ENCODE assay signal across 1 cellular context in the genomic region with DNA sequence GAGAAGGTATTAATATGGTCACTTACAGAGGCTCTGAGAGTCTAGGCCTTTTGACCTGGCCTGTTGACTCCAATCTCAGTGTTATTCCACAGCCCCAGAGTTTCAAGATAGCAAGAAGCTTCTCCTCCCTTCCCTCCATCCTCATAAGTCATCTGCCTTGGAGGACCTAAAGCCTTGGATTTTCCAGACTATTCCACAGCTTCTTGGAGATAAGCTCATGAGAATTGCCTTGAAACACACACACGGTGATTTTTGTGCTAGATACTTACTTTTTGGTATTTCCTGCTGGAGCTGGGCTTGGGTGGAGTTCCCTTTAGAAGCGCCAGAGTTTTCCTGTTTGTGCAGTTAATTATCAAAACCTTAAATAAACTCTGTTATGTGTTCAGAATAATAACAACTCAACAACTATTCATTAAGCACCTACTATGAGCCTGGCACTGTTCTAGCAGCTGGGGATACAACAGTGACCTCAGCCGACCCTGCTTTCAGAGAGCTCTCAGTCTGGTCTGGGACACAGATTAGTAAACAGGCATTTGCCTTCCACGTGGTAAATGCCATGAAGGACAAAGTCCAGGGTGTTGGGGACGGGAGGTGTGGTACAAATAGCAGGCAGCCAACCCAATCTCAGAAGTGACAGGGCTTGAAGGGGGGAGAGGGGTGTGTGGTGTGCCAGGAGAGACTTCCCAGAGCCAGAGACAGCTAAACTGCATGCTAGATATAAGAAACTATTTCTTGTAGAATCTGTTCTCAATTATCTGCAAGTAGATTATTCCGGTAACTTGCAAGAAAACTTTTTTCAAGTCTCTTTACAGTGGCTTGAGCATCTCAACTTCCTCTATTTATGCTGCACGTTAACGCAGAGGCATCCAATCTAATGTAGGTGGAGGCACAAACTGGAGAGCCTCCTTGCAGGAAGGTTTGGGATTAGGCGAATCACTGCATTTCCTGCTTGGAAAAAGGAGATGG.
TF ChIP-seq lines count a peak whose summit lies in the region.

No MANE protein-coding gene starts in this region.

TF ChIP-seq in HepG2, 621 proteins besides CTCF, POLR2A, EP300 and RAD21 (continued from another document and continues in another):
- TF ChIP-seq, protein P1, sequence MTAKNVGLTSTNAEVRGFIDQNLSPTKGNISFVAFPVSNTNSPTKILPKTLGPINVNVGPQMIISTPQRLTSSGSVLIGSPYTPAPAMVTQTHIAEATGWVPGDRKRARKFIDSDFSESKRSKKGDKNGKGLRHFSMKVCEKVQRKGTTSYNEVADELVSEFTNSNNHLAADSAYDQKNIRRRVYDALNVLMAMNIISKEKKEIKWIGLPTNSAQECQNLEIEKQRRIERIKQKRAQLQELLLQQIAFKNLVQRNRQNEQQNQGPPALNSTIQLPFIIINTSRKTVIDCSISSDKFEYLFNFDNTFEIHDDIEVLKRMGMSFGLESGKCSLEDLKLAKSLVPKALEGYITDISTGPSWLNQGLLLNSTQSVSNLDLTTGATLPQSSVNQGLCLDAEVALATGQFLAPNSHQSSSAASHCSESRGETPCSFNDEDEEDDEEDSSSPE (CRISPR knock-in tag; IDR thresholded peaks at IDR 0.05) = 0 out of 2 replicates have a peak, but pooled peaks have one; percentile 1
- TF ChIP-seq RAD51 (IDR thresholded peaks at IDR 0.05; ENCODE audit: borderline replicate concordance) (no peak), PTBP1 (IDR thresholded peaks at IDR 0.05; ENCODE audit: low read depth, low read length, poor library complexity, severe bottlenecking) (no peak), ZBTB21 (CRISPR knock-in tag; IDR thresholded peaks at IDR 0.05) (no peak), SUZ12 (IDR thresholded peaks at IDR 0.05; ENCODE audit: low read depth, low read length) (no peak), KMT2B (CRISPR knock-in tag; IDR thresholded peaks at IDR 0.05) (0 out of 2 replicates have a peak, but pooled peaks have one; percentile 24), SP1 (IDR thresholded peaks at IDR 0.05) (no peak), SP1 (CRISPR knock-in tag; IDR thresholded peaks at IDR 0.05) (no peak), TOPORS (CRISPR knock-in tag; IDR thresholded peaks at IDR 0.05) (no peak), ZNF180 (CRISPR knock-in tag; IDR thresholded peaks at IDR 0.05; ENCODE audit: borderline replicate concordance, low read depth) (no peak), PAF1 (CRISPR knock-in tag; IDR thresholded peaks at IDR 0.05) (no peak), RFX5 (IDR thresholded peaks at IDR 0.05; ENCODE audit: low read depth, low read length) (no peak), KLF11 (CRISPR knock-in tag; IDR thresholded peaks at IDR 0.05) (0 out of 2 replicates have a peak, but pooled peaks have one; percentile 41), HNF4A (CRISPR knock-in tag; IDR thresholded peaks at IDR 0.05) (peak; percentile 98), ZNF781 (CRISPR knock-in tag; IDR thresholded peaks at IDR 0.05; ENCODE audit: borderline replicate concordance, not compliant biosample characterization) (no peak), FOSL1 (CRISPR knock-in tag; IDR thresholded peaks at IDR 0.05; ENCODE audit: borderline replicate concordance) (no peak), ZNF766 (CRISPR knock-in tag; IDR thresholded peaks at IDR 0.05; ENCODE audit: borderline replicate concordance) (no peak), HNRNPH1 (optimal IDR thresholded peaks at IDR 0.05; ENCODE audit: low read depth, low read length) (no peak), ZNF343 (CRISPR knock-in tag; IDR thresholded peaks at IDR 0.05) (no peak), NFE2L2 (IDR thresholded peaks at IDR 0.05; ENCODE audit: low read length) (no peak), ZBTB42 (CRISPR knock-in tag; IDR thresholded peaks at IDR 0.05) (no peak), ZFP82 (CRISPR knock-in tag; IDR thresholded peaks at IDR 0.05; ENCODE audit: borderline replicate concordance) (no peak), YEATS2 (CRISPR knock-in tag; IDR thresholded peaks at IDR 0.05; ENCODE audit: borderline replicate concordance) (peak; percentile 66; the same call in 1 of the 2 replicates), MTF1 (CRISPR knock-in tag; IDR thresholded peaks at IDR 0.05) (no peak), ZNF709 (CRISPR knock-in tag; IDR thresholded peaks at IDR 0.05) (no peak), CHD4 (IDR thresholded peaks at IDR 0.05; ENCODE audit: borderline replicate concordance, low read length) (0 out of 2 replicates have a peak, but pooled peaks have one; percentile 41), ZNF564 (CRISPR knock-in tag; IDR thresholded peaks at IDR 0.05) (peak; percentile 80; the same call in 1 of the 2 replicates), NPAS2 (CRISPR knock-in tag; IDR thresholded peaks at IDR 0.05; ENCODE audit: borderline replicate concordance) (no peak), MAFG (CRISPR knock-in tag; IDR thresholded peaks at IDR 0.05) (no peak), ZNF674 (CRISPR knock-in tag; IDR thresholded peaks at IDR 0.05; ENCODE audit: low read depth) (no peak), ZNF225 (CRISPR knock-in tag; IDR thresholded peaks at IDR 0.05) (no peak), NCOR1 (IDR thresholded peaks at IDR 0.05; ENCODE audit: borderline replicate concordance, low read length) (peak; percentile 92), ZNF367 (CRISPR knock-in tag; IDR thresholded peaks at IDR 0.05; ENCODE audit: borderline replicate concordance) (no peak), MATR3 (CRISPR knock-in tag; IDR thresholded peaks at IDR 0.05) (no peak), GATAD2A (CRISPR knock-in tag; IDR thresholded peaks at IDR 0.05) (peak; percentile 91), SALL2 (CRISPR knock-in tag; IDR thresholded peaks at IDR 0.05) (no peak), ZNF232 (CRISPR knock-in tag; IDR thresholded peaks at IDR 0.05; ENCODE audit: borderline replicate concordance) (0 out of 2 replicates have a peak, but pooled peaks have one; percentile 39)
- TF ChIP-seq, protein P2, sequence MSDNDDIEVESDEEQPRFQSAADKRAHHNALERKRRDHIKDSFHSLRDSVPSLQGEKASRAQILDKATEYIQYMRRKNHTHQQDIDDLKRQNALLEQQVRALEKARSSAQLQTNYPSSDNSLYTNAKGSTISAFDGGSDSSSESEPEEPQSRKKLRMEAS (IDR thresholded peaks at IDR 0.05) = peak; percentile 94
- TF ChIP-seq, protein P3, sequence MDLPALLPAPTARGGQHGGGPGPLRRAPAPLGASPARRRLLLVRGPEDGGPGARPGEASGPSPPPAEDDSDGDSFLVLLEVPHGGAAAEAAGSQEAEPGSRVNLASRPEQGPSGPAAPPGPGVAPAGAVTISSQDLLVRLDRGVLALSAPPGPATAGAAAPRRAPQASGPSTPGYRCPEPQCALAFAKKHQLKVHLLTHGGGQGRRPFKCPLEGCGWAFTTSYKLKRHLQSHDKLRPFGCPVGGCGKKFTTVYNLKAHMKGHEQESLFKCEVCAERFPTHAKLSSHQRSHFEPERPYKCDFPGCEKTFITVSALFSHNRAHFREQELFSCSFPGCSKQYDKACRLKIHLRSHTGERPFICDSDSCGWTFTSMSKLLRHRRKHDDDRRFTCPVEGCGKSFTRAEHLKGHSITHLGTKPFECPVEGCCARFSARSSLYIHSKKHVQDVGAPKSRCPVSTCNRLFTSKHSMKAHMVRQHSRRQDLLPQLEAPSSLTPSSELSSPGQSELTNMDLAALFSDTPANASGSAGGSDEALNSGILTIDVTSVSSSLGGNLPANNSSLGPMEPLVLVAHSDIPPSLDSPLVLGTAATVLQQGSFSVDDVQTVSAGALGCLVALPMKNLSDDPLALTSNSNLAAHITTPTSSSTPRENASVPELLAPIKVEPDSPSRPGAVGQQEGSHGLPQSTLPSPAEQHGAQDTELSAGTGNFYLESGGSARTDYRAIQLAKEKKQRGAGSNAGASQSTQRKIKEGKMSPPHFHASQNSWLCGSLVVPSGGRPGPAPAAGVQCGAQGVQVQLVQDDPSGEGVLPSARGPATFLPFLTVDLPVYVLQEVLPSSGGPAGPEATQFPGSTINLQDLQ (CRISPR knock-in tag; IDR thresholded peaks at IDR 0.05) = no peak
- TF ChIP-seq, protein P4, sequence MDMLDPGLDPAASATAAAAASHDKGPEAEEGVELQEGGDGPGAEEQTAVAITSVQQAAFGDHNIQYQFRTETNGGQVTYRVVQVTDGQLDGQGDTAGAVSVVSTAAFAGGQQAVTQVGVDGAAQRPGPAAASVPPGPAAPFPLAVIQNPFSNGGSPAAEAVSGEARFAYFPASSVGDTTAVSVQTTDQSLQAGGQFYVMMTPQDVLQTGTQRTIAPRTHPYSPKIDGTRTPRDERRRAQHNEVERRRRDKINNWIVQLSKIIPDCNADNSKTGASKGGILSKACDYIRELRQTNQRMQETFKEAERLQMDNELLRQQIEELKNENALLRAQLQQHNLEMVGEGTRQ (IDR thresholded peaks at IDR 0.05; ENCODE audit: low read depth, low read length) = no peak
- TF ChIP-seq, protein P4 (CRISPR knock-in tag; IDR thresholded peaks at IDR 0.05; ENCODE audit: borderline replicate concordance) = no peak
- TF ChIP-seq, protein P5, sequence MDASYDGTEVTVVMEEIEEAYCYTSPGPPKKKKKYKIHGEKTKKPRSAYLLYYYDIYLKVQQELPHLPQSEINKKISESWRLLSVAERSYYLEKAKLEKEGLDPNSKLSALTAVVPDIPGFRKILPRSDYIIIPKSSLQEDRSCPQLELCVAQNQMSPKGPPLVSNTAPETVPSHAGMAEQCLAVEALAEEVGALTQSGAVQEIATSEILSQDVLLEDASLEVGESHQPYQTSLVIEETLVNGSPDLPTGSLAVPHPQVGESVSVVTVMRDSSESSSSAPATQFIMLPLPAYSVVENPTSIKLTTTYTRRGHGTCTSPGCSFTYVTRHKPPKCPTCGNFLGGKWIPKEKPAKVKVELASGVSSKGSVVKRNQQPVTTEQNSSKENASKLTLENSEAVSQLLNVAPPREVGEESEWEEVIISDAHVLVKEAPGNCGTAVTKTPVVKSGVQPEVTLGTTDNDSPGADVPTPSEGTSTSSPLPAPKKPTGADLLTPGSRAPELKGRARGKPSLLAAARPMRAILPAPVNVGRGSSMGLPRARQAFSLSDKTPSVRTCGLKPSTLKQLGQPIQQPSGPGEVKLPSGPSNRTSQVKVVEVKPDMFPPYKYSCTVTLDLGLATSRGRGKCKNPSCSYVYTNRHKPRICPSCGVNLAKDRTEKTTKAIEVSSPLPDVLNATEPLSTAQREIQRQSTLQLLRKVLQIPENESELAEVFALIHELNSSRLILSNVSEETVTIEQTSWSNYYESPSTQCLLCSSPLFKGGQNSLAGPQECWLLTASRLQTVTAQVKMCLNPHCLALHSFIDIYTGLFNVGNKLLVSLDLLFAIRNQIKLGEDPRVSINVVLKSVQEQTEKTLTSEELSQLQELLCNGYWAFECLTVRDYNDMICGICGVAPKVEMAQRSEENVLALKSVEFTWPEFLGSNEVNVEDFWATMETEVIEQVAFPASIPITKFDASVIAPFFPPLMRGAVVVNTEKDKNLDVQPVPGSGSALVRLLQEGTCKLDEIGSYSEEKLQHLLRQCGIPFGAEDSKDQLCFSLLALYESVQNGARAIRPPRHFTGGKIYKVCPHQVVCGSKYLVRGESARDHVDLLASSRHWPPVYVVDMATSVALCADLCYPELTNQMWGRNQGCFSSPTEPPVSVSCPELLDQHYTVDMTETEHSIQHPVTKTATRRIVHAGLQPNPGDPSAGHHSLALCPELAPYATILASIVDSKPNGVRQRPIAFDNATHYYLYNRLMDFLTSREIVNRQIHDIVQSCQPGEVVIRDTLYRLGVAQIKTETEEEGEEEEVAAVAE (CRISPR knock-in tag; IDR thresholded peaks at IDR 0.05; ENCODE audit: borderline replicate concordance) = peak; percentile 35; the same call in 1 of the 2 replicates
- TF ChIP-seq, protein P6, sequence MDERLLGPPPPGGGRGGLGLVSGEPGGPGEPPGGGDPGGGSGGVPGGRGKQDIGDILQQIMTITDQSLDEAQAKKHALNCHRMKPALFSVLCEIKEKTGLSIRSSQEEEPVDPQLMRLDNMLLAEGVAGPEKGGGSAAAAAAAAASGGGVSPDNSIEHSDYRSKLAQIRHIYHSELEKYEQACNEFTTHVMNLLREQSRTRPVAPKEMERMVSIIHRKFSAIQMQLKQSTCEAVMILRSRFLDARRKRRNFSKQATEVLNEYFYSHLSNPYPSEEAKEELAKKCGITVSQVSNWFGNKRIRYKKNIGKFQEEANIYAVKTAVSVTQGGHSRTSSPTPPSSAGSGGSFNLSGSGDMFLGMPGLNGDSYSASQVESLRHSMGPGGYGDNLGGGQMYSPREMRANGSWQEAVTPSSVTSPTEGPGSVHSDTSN (CRISPR knock-in tag; IDR thresholded peaks at IDR 0.05) = peak; percentile 50; the same call in 1 of the 2 replicates
- TF ChIP-seq, protein P7, sequence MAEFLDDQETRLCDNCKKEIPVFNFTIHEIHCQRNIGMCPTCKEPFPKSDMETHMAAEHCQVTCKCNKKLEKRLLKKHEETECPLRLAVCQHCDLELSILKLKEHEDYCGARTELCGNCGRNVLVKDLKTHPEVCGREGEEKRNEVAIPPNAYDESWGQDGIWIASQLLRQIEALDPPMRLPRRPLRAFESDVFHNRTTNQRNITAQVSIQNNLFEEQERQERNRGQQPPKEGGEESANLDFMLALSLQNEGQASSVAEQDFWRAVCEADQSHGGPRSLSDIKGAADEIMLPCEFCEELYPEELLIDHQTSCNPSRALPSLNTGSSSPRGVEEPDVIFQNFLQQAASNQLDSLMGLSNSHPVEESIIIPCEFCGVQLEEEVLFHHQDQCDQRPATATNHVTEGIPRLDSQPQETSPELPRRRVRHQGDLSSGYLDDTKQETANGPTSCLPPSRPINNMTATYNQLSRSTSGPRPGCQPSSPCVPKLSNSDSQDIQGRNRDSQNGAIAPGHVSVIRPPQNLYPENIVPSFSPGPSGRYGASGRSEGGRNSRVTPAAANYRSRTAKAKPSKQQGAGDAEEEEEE (CRISPR knock-in tag; IDR thresholded peaks at IDR 0.05; ENCODE audit: borderline replicate concordance) = no peak
- TF ChIP-seq, protein P8, sequence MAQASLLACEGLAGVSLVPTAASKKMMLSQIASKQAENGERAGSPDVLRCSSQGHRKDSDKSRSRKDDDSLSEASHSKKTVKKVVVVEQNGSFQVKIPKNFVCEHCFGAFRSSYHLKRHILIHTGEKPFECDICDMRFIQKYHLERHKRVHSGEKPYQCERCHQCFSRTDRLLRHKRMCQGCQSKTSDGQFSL (CRISPR knock-in tag; IDR thresholded peaks at IDR 0.05) = no peak
- TF ChIP-seq, protein P9, sequence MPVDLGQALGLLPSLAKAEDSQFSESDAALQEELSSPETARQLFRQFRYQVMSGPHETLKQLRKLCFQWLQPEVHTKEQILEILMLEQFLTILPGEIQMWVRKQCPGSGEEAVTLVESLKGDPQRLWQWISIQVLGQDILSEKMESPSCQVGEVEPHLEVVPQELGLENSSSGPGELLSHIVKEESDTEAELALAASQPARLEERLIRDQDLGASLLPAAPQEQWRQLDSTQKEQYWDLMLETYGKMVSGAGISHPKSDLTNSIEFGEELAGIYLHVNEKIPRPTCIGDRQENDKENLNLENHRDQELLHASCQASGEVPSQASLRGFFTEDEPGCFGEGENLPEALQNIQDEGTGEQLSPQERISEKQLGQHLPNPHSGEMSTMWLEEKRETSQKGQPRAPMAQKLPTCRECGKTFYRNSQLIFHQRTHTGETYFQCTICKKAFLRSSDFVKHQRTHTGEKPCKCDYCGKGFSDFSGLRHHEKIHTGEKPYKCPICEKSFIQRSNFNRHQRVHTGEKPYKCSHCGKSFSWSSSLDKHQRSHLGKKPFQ (CRISPR knock-in tag; IDR thresholded peaks at IDR 0.05; ENCODE audit: insufficient replicate concordance) = no peak
